ENCODE assay signal across 15 cellular contexts in genomic region chr7:28107960-28108359, GRCh38.
DNase-seq lines count a peak whose midpoint lies in the region; ATAC-seq and TF ChIP-seq lines count a peak whose summit lies in the region.
"Had no signal": no experiment of that assay in that cellular context is flagged by ENCODE, and none has a peak within 500 bp of the region (broad histone marks: within the 10 kb centered on the region; RNA-seq: fewer than 3 reads in every experiment).

No MANE protein-coding gene starts in this region.

- POLR2A ChIA-PET in WTC11 (lab: Charles Lee): no interaction called here

- H3K9me3 ChIP-seq in muscle layer of colon (ENCODE audit: low read length): no peaks in the 10 kb centered on the region

- H3K4me3 ChIP-seq in muscle layer of colon (ENCODE audit: low read depth in 1 of 2, low read length in 2 of 2): no peak overlapping the region

- BruUV-seq in Calu3 (replicated peaks; lab: Mats Ljungman, UMichigan): no TSS peak

- no peak overlapping the region for H3K27ac Mint-ChIP-seq in Calu3 (ENCODE audit: unreplicated experiment)
- no peak overlapping the region for H3K27ac Mint-ChIP-seq in activated T-helper 2 cell treated with anti-CD3 and anti-CD28 coated beads, Interferon-gamma antibody, Interleukin-2, Interleukin-4, amounts not matched to agents 10 μg/mL and 5 μg/mL and 100 μg/mL, durations not matched to agents 14 hours and 24 hours and 36 hours
- H3K27ac Mint-ChIP-seq in WTC11: no peak overlapping the region
- H3K27ac Mint-ChIP-seq: activated naive CD8-positive, alpha-beta T cell treated with anti-CD3 and anti-CD28 coated beads, Interleukin-2, amount 10 ng/mL, durations not matched to agents 7 days and 5 days had no signal

- H3K9me3 Mint-ChIP-seq in Calu3 (ENCODE audit: low read depth, unreplicated experiment): no peaks in the 10 kb centered on the region
- H3K9me3 Mint-ChIP-seq in activated T-helper 2 cell treated with anti-CD3 and anti-CD28 coated beads, Interferon-gamma antibody, Interleukin-2, Interleukin-4, amounts not matched to agents 10 μg/mL and 5 μg/mL and 100 μg/mL, durations not matched to agents 14 hours and 24 hours and 36 hours: no peaks in the 10 kb centered on the region
- no peaks in the 10 kb centered on the region for H3K9me3 Mint-ChIP-seq in WTC11

- H3K4me1 Mint-ChIP-seq in Calu3 (ENCODE audit: low read depth, unreplicated experiment): peaks cover 43% of the 10 kb centered on the region
- peaks cover under 1% of the 10 kb centered on the region for H3K4me1 Mint-ChIP-seq in activated T-helper 2 cell treated with anti-CD3 and anti-CD28 coated beads, Interferon-gamma antibody, Interleukin-2, Interleukin-4, amounts not matched to agents 10 μg/mL and 5 μg/mL and 100 μg/mL, durations not matched to agents 14 hours and 24 hours and 36 hours (ENCODE audit: low read depth)
- peaks cover 43% of the 10 kb centered on the region for H3K4me1 Mint-ChIP-seq in WTC11

- TF ChIP-seq CTCF in Calu3 (IDR thresholded peaks at IDR 0.05; ENCODE audit: unreplicated experiment): no peak
- no peak for TF ChIP-seq CTCF in WTC11 (IDR thresholded peaks at IDR 0.05)

- no peak for ATAC-seq in WTC11

- H3K36me3 ChIP-seq in muscle layer of colon (ENCODE audit: insufficient read depth, low read length): no peaks in the 10 kb centered on the region

- no peak overlapping the region for H3K9ac ChIP-seq in muscle layer of colon (ENCODE audit: low read length)

- no peak overlapping the region for H3K4me3 Mint-ChIP-seq in Calu3 (ENCODE audit: low read depth, unreplicated experiment)
- H3K4me3 Mint-ChIP-seq in activated T-helper 2 cell treated with anti-CD3 and anti-CD28 coated beads, Interferon-gamma antibody, Interleukin-2, Interleukin-4, amounts not matched to agents 10 μg/mL and 5 μg/mL and 100 μg/mL, durations not matched to agents 14 hours and 24 hours and 36 hours (ENCODE audit: low read depth): no peak overlapping the region
- no peak overlapping the region for H3K4me3 Mint-ChIP-seq in WTC11
- H3K4me3 Mint-ChIP-seq: activated naive CD8-positive, alpha-beta T cell treated with anti-CD3 and anti-CD28 coated beads, Interleukin-2, amount 10 ng/mL, durations not matched to agents 7 days and 5 days had no signal

- H3K36me3 Mint-ChIP-seq in Calu3 (ENCODE audit: insufficient read depth, unreplicated experiment) (peaks cover 13% of the 10 kb centered on the region), WTC11 (peaks cover 3% of the 10 kb centered on the region; the same call in 1 of the 2 replicates)
- no peaks in the 10 kb centered on the region for H3K36me3 Mint-ChIP-seq in activated T-helper 2 cell treated with anti-CD3 and anti-CD28 coated beads, Interferon-gamma antibody, Interleukin-2, Interleukin-4, amounts not matched to agents 10 μg/mL and 5 μg/mL and 100 μg/mL, durations not matched to agents 14 hours and 24 hours and 36 hours (ENCODE audit: low read depth)
- H3K36me3 Mint-ChIP-seq: activated naive CD8-positive, alpha-beta T cell treated with anti-CD3 and anti-CD28 coated beads, Interleukin-2, amount 10 ng/mL, durations not matched to agents 7 days and 5 days had no signal

- no peaks in the 10 kb centered on the region for H3K27me3 Mint-ChIP-seq in Calu3 (ENCODE audit: unreplicated experiment)
- H3K27me3 Mint-ChIP-seq in activated T-helper 2 cell treated with anti-CD3 and anti-CD28 coated beads, Interferon-gamma antibody, Interleukin-2, Interleukin-4, amounts not matched to agents 10 μg/mL and 5 μg/mL and 100 μg/mL, durations not matched to agents 14 hours and 24 hours and 36 hours (ENCODE audit: low read depth): peaks cover 5% of the 10 kb centered on the region
- no peaks in the 10 kb centered on the region for H3K27me3 Mint-ChIP-seq in WTC11 (ENCODE audit: low read depth)
- H3K27me3 Mint-ChIP-seq: activated naive CD8-positive, alpha-beta T cell treated with anti-CD3 and anti-CD28 coated beads, Interleukin-2, amount 10 ng/mL, durations not matched to agents 7 days and 5 days had no signal

- DNase-seq in Calu3 (peak; percentile 41), NCI-H69 (lab: John Stamatoyannopoulos, UW) (peak; percentile 13), dermis blood vessel endothelial cell (peak; percentile 44), NOMO-1 treated with dmso at 0.1 percent for 144 hours (lab: John Stamatoyannopoulos, UW; ENCODE audit: unreplicated experiment) (no peak), WTC11 (ENCODE audit: low spot score) (no peak)
- DNase-seq in activated T-helper 2 cell treated with anti-CD3 and anti-CD28 coated beads, Interferon-gamma antibody, Interleukin-2, Interleukin-4, amounts not matched to agents 10 μg/mL and 5 μg/mL and 100 μg/mL, durations not matched to agents 14 hours and 24 hours and 36 hours (ENCODE audit: low spot score): no peak
- DNase-seq in activated CD4-positive, alpha-beta T cell treated with anti-CD3 and anti-CD28 coated beads for 1 hour: no peak
- DNase-seq: activated CD4-positive, CD25-positive, alpha-beta regulatory T cell treated with anti-CD3 and anti-CD28 coated beads, Interleukin-2, amount 50 U/mL, for 72 hours; activated naive CD8-positive, alpha-beta T cell treated with anti-CD3 and anti-CD28 coated beads, Interleukin-2, amount 10 ng/mL, durations not matched to agents 7 days and 5 days; activated T-cell treated with anti-CD3 and anti-CD28 coated beads for 4 hours; H7; mesendoderm; NCI-H1105 treated with DMSO at 0.1 percent for 48 hours; stimulated activated CD4-positive, alpha-beta T cell treated with anti-CD3 and anti-CD28 coated beads, Interleukin-12 subunit alpha, Interleukin-12 subunit beta, amount 100 ng/mL, for 4 hours had no signal

- H3K4me1 ChIP-seq in muscle layer of colon (ENCODE audit: insufficient read depth, low read length): peaks cover 72% of the 10 kb centered on the region

- CTCF ChIA-PET in Calu3 (lab: Charles Lee) (interaction anchor here (1.0 kb wide), 1 partner anchor 14 kb away, joined by 3 read pairs; no protein-coding TSS in a partner anchor), WTC11 (lab: Charles Lee) (interaction anchor here (1.5 kb wide), 2 partner anchors 12 to 14 kb away, joined by 4 to 9 read pairs; no protein-coding TSS in a partner anchor)

- H3K27ac ChIP-seq in muscle layer of colon (ENCODE audit: low read depth, low read length): peak overlapping the region; percentile 65

- H3K27me3 ChIP-seq in muscle layer of colon (ENCODE audit: control insufficient read depth in 1 of 2, insufficient read depth in 2 of 2, low read length in 2 of 2): no peaks in the 10 kb centered on the region

- intact Hi-C loops in Calu3 (cut with micrococcal nuclease; ENCODE audit: unreplicated experiment): no loop called here
- intact Hi-C loops in activated T-helper 2 cell treated with anti-CD3 and anti-CD28 coated beads, Interferon-gamma antibody, Interleukin-2, Interleukin-4, amounts not matched to agents 10 μg/mL and 5 μg/mL and 100 μg/mL, durations not matched to agents 14 hours and 24 hours and 36 hours (cut with micrococcal nuclease): no loop called here

TF ChIP-seq in WTC11, 78 proteins besides CTCF, POLR2A, EP300 and RAD21:
- TF ChIP-seq, protein P1, sequence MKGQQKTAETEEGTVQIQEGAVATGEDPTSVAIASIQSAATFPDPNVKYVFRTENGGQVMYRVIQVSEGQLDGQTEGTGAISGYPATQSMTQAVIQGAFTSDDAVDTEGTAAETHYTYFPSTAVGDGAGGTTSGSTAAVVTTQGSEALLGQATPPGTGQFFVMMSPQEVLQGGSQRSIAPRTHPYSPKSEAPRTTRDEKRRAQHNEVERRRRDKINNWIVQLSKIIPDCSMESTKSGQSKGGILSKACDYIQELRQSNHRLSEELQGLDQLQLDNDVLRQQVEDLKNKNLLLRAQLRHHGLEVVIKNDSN (CRISPR knock-in tag; IDR thresholded peaks at IDR 0.05): no peak
- no peak for TF ChIP-seq CREB1 (CRISPR knock-in tag; IDR thresholded peaks at IDR 0.05)
- TF ChIP-seq NR2C2 (CRISPR knock-in tag; IDR thresholded peaks at IDR 0.05): no peak
TF ChIP-seq in WTC11: peak in this region for 0.

Comparison
In these comparisons a context has a peak if more than half of its experiments do, and no peak if none do; other contexts are left out.
1. DNase-seq: peak in Calu3 (single experiment), NCI-H69 (single experiment) and dermis blood vessel endothelial cell (single experiment); none in activated T-helper 2 cell treated with anti-CD3 and anti-CD28 coated beads, Interferon-gamma antibody, Interleukin-2, Interleukin-4, amounts not matched to agents 10 μg/mL and 5 μg/mL and 100 μg/mL, durations not matched to agents 14 hours and 24 hours and 36 hours (single experiment), NOMO-1 treated with dmso at 0.1 percent for 144 hours (single experiment), WTC11 (single experiment) and activated CD4-positive, alpha-beta T cell treated with anti-CD3 and anti-CD28 coated beads for 1 hour (single experiment).